Comparison of ENCODE assay signal across 29 cellular contexts in genomic region chr16:60151987-60152386, GRCh38.
"Had no signal": no experiment of that assay in that cellular context is flagged by ENCODE, and none has a peak within 500 bp of the region (broad histone marks: within the 10 kb centered on the region; RNA-seq: fewer than 3 reads in every experiment).

No MANE protein-coding gene starts in this region.

- H3K4me3 Mint-ChIP-seq: activated naive CD4-positive, alpha-beta T cell treated with anti-CD3 and anti-CD28 coated beads for 36 hours; activated naive CD8-positive, alpha-beta T cell treated with anti-CD3 and anti-CD28 coated beads for 36 hours; activated T-helper 1 cell treated with anti-CD3 and anti-CD28 coated beads, Interleukin-12 subunit alpha, Interleukin-12 subunit beta, Interleukin-2, Interleukin-4 antibody, amounts not matched to agents 30 ng/mL and 10 ng/mL and 1 ng/mL, durations not matched to agents 14 hours and 24 hours and 36 hours; brain; effector memory CD8-positive, alpha-beta T cell; mesothelial cell of epicardium; naive thymus-derived CD4-positive, alpha-beta T cell; stimulated activated effector memory CD8-positive, alpha-beta T cell treated with anti-CD3 and anti-CD28 coated beads, Interleukin-12 subunit alpha, Interleukin-12 subunit beta, amount 100 ng/mL, for 72 hours; stimulated activated naive CD8-positive, alpha-beta T cell treated with anti-CD3 and anti-CD28 coated beads, Interleukin-15, Interleukin-2, amounts not matched to agents 100 ng/mL and 50 ng/mL, for 24 hours had no signal

- H3K36me3 ChIP-seq: adrenal gland, ascending aorta, gastroesophageal sphincter, ovary, thoracic aorta, uterus, WERI-Rb-1 had no signal

- H3K4me1 ChIP-seq: adrenal gland, ascending aorta, gastroesophageal sphincter, uterus had no signal

- H3K27ac Mint-ChIP-seq: activated naive CD4-positive, alpha-beta T cell treated with anti-CD3 and anti-CD28 coated beads for 36 hours; activated naive CD8-positive, alpha-beta T cell treated with anti-CD3 and anti-CD28 coated beads for 36 hours; activated T-helper 1 cell treated with anti-CD3 and anti-CD28 coated beads, Interleukin-12 subunit alpha, Interleukin-12 subunit beta, Interleukin-2, Interleukin-4 antibody, amounts not matched to agents 30 ng/mL and 10 ng/mL and 1 ng/mL, durations not matched to agents 14 hours and 24 hours and 36 hours; brain; effector memory CD8-positive, alpha-beta T cell; mesothelial cell of epicardium; naive thymus-derived CD4-positive, alpha-beta T cell; progenitor cell of endocrine pancreas; stimulated activated effector memory CD8-positive, alpha-beta T cell treated with anti-CD3 and anti-CD28 coated beads, Interleukin-12 subunit alpha, Interleukin-12 subunit beta, amount 100 ng/mL, for 72 hours; stimulated activated naive CD8-positive, alpha-beta T cell treated with anti-CD3 and anti-CD28 coated beads, Interleukin-15, Interleukin-2, amounts not matched to agents 100 ng/mL and 50 ng/mL, for 24 hours had no signal

- H3K9me3 ChIP-seq: adrenal gland, ascending aorta, ovary, thoracic aorta, uterus had no signal

- DNase-seq: activated CD4-positive, alpha-beta T cell treated with anti-CD3 and anti-CD28 coated beads for 48 hours; activated CD4-positive, alpha-beta T cell treated with anti-CD3 and anti-CD28 coated beads, Interleukin-2, amount 50 U/mL, for 48 hours; activated CD8-positive, alpha-beta memory T cell treated with anti-CD3 and anti-CD28 coated beads for 24 hours; activated effector memory CD4-positive, alpha-beta T cell treated with anti-CD3 and anti-CD28 coated beads, Interleukin-2, amount 50 U/mL, for 16 hours; activated naive CD4-positive, alpha-beta T cell treated with anti-CD3 and anti-CD28 coated beads for 36 hours; activated naive CD8-positive, alpha-beta T cell treated with anti-CD3 and anti-CD28 coated beads for 36 hours; adrenal gland; cortex of kidney; effector memory CD8-positive, alpha-beta T cell; hippocampal formation; left colon; naive thymus-derived CD4-positive, alpha-beta T cell; ovary; stimulated activated CD4-positive, alpha-beta T cell treated with anti-CD3 and anti-CD28 coated beads, Interleukin-4, amount 100 ng/mL, for 24 hours; trophoblast cell; uterus; WERI-Rb-1 had no signal

- ATAC-seq: activated CD4-positive, CD25-positive, alpha-beta regulatory T cell treated with anti-CD3 and anti-CD28 coated beads, Interleukin-2, amount 50 U/mL, for 24 hours; effector memory CD8-positive, alpha-beta T cell; gastroesophageal sphincter; left colon; naive thymus-derived CD4-positive, alpha-beta T cell; sciatic nerve; stimulated activated effector memory CD8-positive, alpha-beta T cell treated with anti-CD3 and anti-CD28 coated beads, Interleukin-12 subunit alpha, Interleukin-12 subunit beta, amount 100 ng/mL, for 72 hours had no signal

- H3K4me3 ChIP-seq: adrenal gland, ascending aorta, gastroesophageal sphincter, ovary, skin epidermis, thoracic aorta, uterus had no signal

- H3K4me1 Mint-ChIP-seq: activated naive CD8-positive, alpha-beta T cell treated with anti-CD3 and anti-CD28 coated beads for 36 hours; brain; mesothelial cell of epicardium; naive thymus-derived CD4-positive, alpha-beta T cell; stimulated activated effector memory CD8-positive, alpha-beta T cell treated with anti-CD3 and anti-CD28 coated beads, Interleukin-12 subunit alpha, Interleukin-12 subunit beta, amount 100 ng/mL, for 72 hours had no signal

- H3K27me3 ChIP-seq: adrenal gland, ascending aorta, gastroesophageal sphincter, ovary, uterus had no signal

- H3K27ac ChIP-seq: adrenal gland, ascending aorta, gastroesophageal sphincter, ovary, skin epidermis, thoracic aorta, uterus, WERI-Rb-1 had no signal

- H3K36me3 Mint-ChIP-seq: activated naive CD8-positive, alpha-beta T cell treated with anti-CD3 and anti-CD28 coated beads for 36 hours; brain; mesothelial cell of epicardium; naive thymus-derived CD4-positive, alpha-beta T cell; stimulated activated effector memory CD8-positive, alpha-beta T cell treated with anti-CD3 and anti-CD28 coated beads, Interleukin-12 subunit alpha, Interleukin-12 subunit beta, amount 100 ng/mL, for 72 hours had no signal

- H3K27me3 Mint-ChIP-seq: activated naive CD8-positive, alpha-beta T cell treated with anti-CD3 and anti-CD28 coated beads for 36 hours; brain; effector memory CD8-positive, alpha-beta T cell; naive thymus-derived CD4-positive, alpha-beta T cell; progenitor cell of endocrine pancreas; stimulated activated naive CD8-positive, alpha-beta T cell treated with anti-CD3 and anti-CD28 coated beads, Interleukin-15, Interleukin-2, amounts not matched to agents 100 ng/mL and 50 ng/mL, for 24 hours had no signal
